In genomic region chr17:57434361-57434760, GRCh38 we compare ENCODE assay signal across 24 cellular contexts.
"Had no signal": no experiment of that assay in that cellular context is flagged by ENCODE, and none has a peak within 500 bp of the region (broad histone marks: within the 10 kb centered on the region; RNA-seq: fewer than 3 reads in every experiment).

No MANE protein-coding gene starts in this region.

- H3K36me3 Mint-ChIP-seq: mesothelial cell of epicardium; natural killer cell treated with Interleukin-12 subunit alpha and Interleukin-12 subunit beta and Interleukin-15 and Interleukin-18, amount 100 ng/mL, for 72 hours had no signal

- H3K4me3 Mint-ChIP-seq: dendritic cell treated with granulocyte-macrophage colony-stimulating factor and Interleukin-4, amounts not matched to agents 40 ng/mL and 50 ng/mL, for 4 days; effector memory CD8-positive, alpha-beta T cell; memory B cell; mesothelial cell of epicardium; natural killer cell treated with Interleukin-12 subunit alpha and Interleukin-12 subunit beta and Interleukin-15 and Interleukin-18, amount 100 ng/mL, for 72 hours; stimulated activated naive CD8-positive, alpha-beta T cell treated with anti-CD3 and anti-CD28 coated beads, Interleukin-15, amount 100 ng/mL, for 72 hours had no signal

- H3K4me3 ChIP-seq: esophagus muscularis mucosa, gastrocnemius medialis, heart right ventricle, left lung, lower lobe of right lung, prostate gland, spleen, testis, tibial nerve, upper lobe of right lung, vagina had no signal

- H3K9ac ChIP-seq: parathyroid adenoma had no signal

- H3K27me3 Mint-ChIP-seq: effector memory CD8-positive, alpha-beta T cell; memory B cell; stimulated activated naive CD8-positive, alpha-beta T cell treated with anti-CD3 and anti-CD28 coated beads, Interleukin-15, amount 100 ng/mL, for 72 hours had no signal

- H3K36me3 ChIP-seq: esophagus muscularis mucosa, gastrocnemius medialis, heart right ventricle, left lung, lower lobe of right lung, prostate gland, spleen, tibial nerve, upper lobe of right lung, vagina had no signal

- H3K27ac Mint-ChIP-seq: dendritic cell treated with granulocyte-macrophage colony-stimulating factor and Interleukin-4, amounts not matched to agents 40 ng/mL and 50 ng/mL, for 4 days; effector memory CD8-positive, alpha-beta T cell; memory B cell; mesothelial cell of epicardium; natural killer cell treated with Interleukin-12 subunit alpha and Interleukin-12 subunit beta and Interleukin-15 and Interleukin-18, amount 100 ng/mL, for 72 hours had no signal

- H3K4me1 ChIP-seq: left lung, lower lobe of right lung, prostate gland, upper lobe of right lung, vagina had no signal

- H2AFZ ChIP-seq: parathyroid adenoma had no signal

- H3K27ac ChIP-seq: epithelial cell of prostate, esophagus muscularis mucosa, gastrocnemius medialis, heart right ventricle, left lung, lower lobe of right lung, parathyroid adenoma, prostate gland, spleen, testis, tibial nerve, upper lobe of right lung, vagina had no signal

- H3K9me3 Mint-ChIP-seq: dendritic cell treated with granulocyte-macrophage colony-stimulating factor and Interleukin-4, amounts not matched to agents 40 ng/mL and 50 ng/mL, for 4 days; effector memory CD8-positive, alpha-beta T cell; memory B cell; mesothelial cell of epicardium; natural killer cell treated with Interleukin-12 subunit alpha and Interleukin-12 subunit beta and Interleukin-15 and Interleukin-18, amount 100 ng/mL, for 72 hours; stimulated activated naive CD8-positive, alpha-beta T cell treated with anti-CD3 and anti-CD28 coated beads, Interleukin-15, amount 100 ng/mL, for 72 hours had no signal

- H3K27me3 ChIP-seq: esophagus muscularis mucosa, gastrocnemius medialis, heart right ventricle, left lung, spleen, testis, tibial nerve, upper lobe of right lung, vagina had no signal

- FAIRE-seq: colon, keratinocyte had no signal

- ATAC-seq: effector memory CD8-positive, alpha-beta T cell; gastrocnemius medialis; heart right ventricle; left lung; lower lobe of right lung; natural killer cell treated with Interleukin-12 subunit alpha and Interleukin-12 subunit beta and Interleukin-15 and Interleukin-18, amount 100 ng/mL, for 72 hours; sciatic nerve; stimulated activated naive CD8-positive, alpha-beta T cell treated with anti-CD3 and anti-CD28 coated beads, Interleukin-15, amount 100 ng/mL, for 72 hours; upper lobe of right lung had no signal

- DNase-seq: effector memory CD8-positive, alpha-beta T cell; gastrocnemius medialis; heart right ventricle; left lung; lower lobe of right lung; occipital lobe; spleen; stimulated activated CD4-positive, alpha-beta T cell treated with anti-CD3 and anti-CD28 coated beads, Interleukin-15, amount 100 ng/mL, for 24 hours; stimulated activated naive CD8-positive, alpha-beta T cell treated with anti-CD3 and anti-CD28 coated beads, Interleukin-15, amount 100 ng/mL, for 72 hours; testis; upper lobe of right lung had no signal

- H3K9me3 ChIP-seq: esophagus muscularis mucosa, gastrocnemius medialis, heart right ventricle, left lung, lower lobe of right lung, prostate gland, spleen, testis, tibial nerve, upper lobe of right lung, vagina had no signal
